Comparison of ENCODE assay signal across 8 cellular contexts in the genomic region with DNA sequence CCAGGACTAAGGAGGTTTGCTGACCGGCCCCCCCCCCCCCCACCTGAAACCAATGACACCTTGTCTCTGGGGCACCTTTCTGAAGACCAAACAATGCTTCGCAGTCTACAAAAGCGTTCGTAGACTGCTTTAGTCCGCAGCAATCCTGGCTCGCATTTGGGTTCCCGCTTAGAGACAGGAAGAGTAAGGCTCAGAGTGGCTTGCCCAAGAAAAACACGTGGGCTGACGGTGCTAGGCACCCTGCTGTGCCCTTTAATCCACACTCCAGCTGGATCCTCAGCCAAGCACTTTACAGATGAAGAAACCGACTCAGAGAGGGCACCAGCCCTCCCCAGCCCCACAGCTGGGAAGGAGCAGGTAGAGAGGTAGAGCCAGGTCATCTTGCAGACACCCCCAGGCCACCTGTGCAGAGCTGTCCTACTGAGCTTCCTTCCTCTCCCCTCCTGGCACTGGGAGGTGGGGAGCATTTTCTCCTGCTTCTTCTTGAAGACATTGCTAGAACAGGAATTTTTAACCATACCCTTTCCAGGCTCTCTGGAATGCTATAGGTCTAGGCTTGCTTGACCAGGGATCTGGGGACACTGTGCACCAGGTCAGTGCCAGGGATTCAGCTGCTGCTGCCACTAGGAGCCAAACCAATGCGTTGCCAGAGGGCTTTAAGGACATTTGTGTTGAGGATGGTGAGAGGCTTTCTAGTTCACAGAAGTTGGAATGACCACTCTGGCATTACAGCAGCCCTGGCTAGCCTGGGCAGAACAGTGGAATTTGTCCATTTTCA. TPM values are rescaled to one million over a fixed set of nuclear protein-coding genes. Genes with fewer than 3 reads are reported as not detected.
DNase-seq lines count a peak whose midpoint lies in the region; ATAC-seq and TF ChIP-seq lines count a peak whose summit lies in the region.

No MANE protein-coding gene starts in this region.

- CTCF ChIA-PET in Calu3 (lab: Charles Lee): interaction anchor here (0.5 to 1.2 kb wide), 4 partner anchors 13 to 112 kb away, joined by 3 to 15 read pairs (median 9); no protein-coding TSS in a partner anchor

- intact Hi-C loops in Calu3 (cut with micrococcal nuclease; ENCODE audit: unreplicated experiment) (loop anchor here (5.0 kb wide), 2 partner anchors 71 to 146 kb away; no protein-coding TSS in a partner anchor), mucosa of descending colon (cut with DNase I, micrococcal nuclease) (no loop called here)

- H3K4me1 Mint-ChIP-seq in Calu3 (ENCODE audit: low read depth, unreplicated experiment): peaks cover 24% of the 10 kb centered on the region
- H3K4me1 Mint-ChIP-seq in central memory CD8-positive, alpha-beta T cell: peaks cover 13% of the 10 kb centered on the region

- peaks cover 18% of the 10 kb centered on the region for H3K4me1 ChIP-seq in mucosa of descending colon (ENCODE audit: low read depth)

- H3K36me3 Mint-ChIP-seq in Calu3 (ENCODE audit: insufficient read depth, unreplicated experiment): peaks cover 23% of the 10 kb centered on the region
- H3K36me3 Mint-ChIP-seq in central memory CD8-positive, alpha-beta T cell (ENCODE audit: insufficient read depth): no peaks in the 10 kb centered on the region

- peak overlapping the region; percentile 64 for H3K27ac Mint-ChIP-seq in Calu3 (ENCODE audit: unreplicated experiment)
- H3K27ac Mint-ChIP-seq in central memory CD8-positive, alpha-beta T cell (ENCODE audit: low read depth): no peak overlapping the region

- H3K9me3 ChIP-seq in mucosa of descending colon: no peaks in the 10 kb centered on the region

- BruUV-seq in Calu3 (replicated peaks; lab: Mats Ljungman, UMichigan): no TSS peak

- DNase-seq in Calu3 (no peak), NCI-H2171 treated with DMSO at 0.1 percent for 48 hours (lab: John Stamatoyannopoulos, UW) (peak; percentile 18), mucosa of descending colon (peak in 2 of 3 donors; percentile 8 to 12), dedifferentiated amniotic fluid mesenchymal stem cell (ENCODE audit: extremely low spot score) (no peak), NCI-H446 treated with DMSO at 0.1 percent for 48 hours (lab: John Stamatoyannopoulos, UW) (no peak), RKO (ENCODE audit: low spot score) (no peak), superior temporal gyrus (ENCODE audit: extremely low spot score) (no peak)
- DNase-seq in central memory CD8-positive, alpha-beta T cell (ENCODE audit: low spot score in 2 of 2): no peak

- no peak for TF ChIP-seq CTCF in Calu3 (IDR thresholded peaks at IDR 0.05; ENCODE audit: unreplicated experiment)
- no peak for TF ChIP-seq CTCF in mucosa of descending colon (IDR thresholded peaks at IDR 0.05)

- no peak for ATAC-seq in central memory CD8-positive, alpha-beta T cell (replicated peaks; ENCODE audit: extremely low read depth, poor library complexity, severe bottlenecking)
- no peak for ATAC-seq in mucosa of descending colon

- peaks cover 58% of the 10 kb centered on the region for H3K27me3 Mint-ChIP-seq in Calu3 (ENCODE audit: unreplicated experiment)
- H3K27me3 Mint-ChIP-seq in central memory CD8-positive, alpha-beta T cell: peaks cover 73% of the 10 kb centered on the region

- H3K4me3 ChIP-seq in mucosa of descending colon: no peak overlapping the region

- H3K4me3 Mint-ChIP-seq in Calu3 (ENCODE audit: low read depth, unreplicated experiment): peak overlapping the region; percentile 98
- peak overlapping the region; percentile 80 for H3K4me3 Mint-ChIP-seq in central memory CD8-positive, alpha-beta T cell

- no peaks in the 10 kb centered on the region for H3K9me3 Mint-ChIP-seq in Calu3 (ENCODE audit: low read depth, unreplicated experiment)
- no peaks in the 10 kb centered on the region for H3K9me3 Mint-ChIP-seq in central memory CD8-positive, alpha-beta T cell

- H3K36me3 ChIP-seq in mucosa of descending colon (ENCODE audit: low read depth): no peaks in the 10 kb centered on the region

RNA-seq across cellular contexts. Expression of a gene that starts 1.0 kb away (rescaled TPM):
- 8.2 and 10.6 TPM in 2 replicates for total RNA-seq in Calu3 (2022)
- total RNA-seq in mucosa of descending colon: 10 to 100 TPM in 1 of 3 donors, 1 to 10 TPM in 2; 1.3 to 21.9 (median 2.0) TPM

RNA-seq across cellular contexts. Expression of a gene that starts 36.5 kb away (rescaled TPM):
- not detected in 2 replicates for total RNA-seq in Calu3 (2022)
- total RNA-seq in mucosa of descending colon: not detected

Comparison
In these comparisons a context has a peak if more than half of its experiments do, and no peak if none do; other contexts are left out.
1. DNase-seq: peak in NCI-H2171 treated with DMSO at 0.1 percent for 48 hours (single experiment) and mucosa of descending colon (2 of 3); none in Calu3 (single experiment), central memory CD8-positive, alpha-beta T cell (0 of 2), dedifferentiated amniotic fluid mesenchymal stem cell (single experiment), NCI-H446 treated with DMSO at 0.1 percent for 48 hours (single experiment), RKO (single experiment) and superior temporal gyrus (single experiment).